ENCODE assay signal across 36 cellular contexts in genomic region chr20:24835195-24835594, GRCh38.
"Had no signal": no experiment of that assay in that cellular context is flagged by ENCODE, and none has a peak within 500 bp of the region (broad histone marks: within the 10 kb centered on the region; RNA-seq: fewer than 3 reads in every experiment).

No MANE protein-coding gene starts in this region.

- ATAC-seq: activated CD8-positive, alpha-beta T cell treated with anti-CD3 and anti-CD28 coated beads for 36 hours; activated naive CD4-positive, alpha-beta T cell treated with anti-CD3 and anti-CD28 coated beads, Interleukin-2, amount 50 U/mL, for 72 hours; activated T-cell treated with anti-CD3 and anti-CD28 coated beads, Interleukin-2, amount 50 U/mL, for 4 hours; activated T-cell treated with anti-CD3 and anti-CD28 coated beads, Interleukin-2, amount 50 U/mL, for 72 hours; activated T-helper 17 cell treated with anti-CD3 and anti-CD28 coated beads, Interleukin-2, amount 50 U/mL, for 72 hours; body of pancreas had no signal

- H3K4me1 Mint-ChIP-seq: activated B cell treated with CpG ODN at 0.5 μM for 24 hours; activated CD4-positive, alpha-beta T cell treated with anti-CD3 and anti-CD28 coated beads, Interleukin-2, amount 10 ng/mL, durations not matched to agents 24 days and 14 days; activated naive CD8-positive, alpha-beta T cell treated with anti-CD3 and anti-CD28 coated beads for 36 hours; central memory CD8-positive, alpha-beta T cell had no signal

- H3K4me1 ChIP-seq: adrenal gland, body of pancreas, breast epithelium had no signal

- H3K27ac Mint-ChIP-seq: activated B cell treated with CpG ODN at 0.5 μM for 24 hours; activated CD4-positive, alpha-beta memory T cell treated with anti-CD3 and anti-CD28 coated beads for 36 hours; activated CD4-positive, alpha-beta T cell treated with anti-CD3 and anti-CD28 coated beads, Interleukin-2, amount 10 ng/mL, durations not matched to agents 24 days and 14 days; activated CD8-positive, alpha-beta T cell treated with anti-CD3 and anti-CD28 coated beads for 36 hours; activated naive CD4-positive, alpha-beta T cell treated with anti-CD3 and anti-CD28 coated beads for 36 hours; activated naive CD4-positive, alpha-beta T cell treated with anti-CD3 and anti-CD28 coated beads, Interleukin-2, amount 50 U/mL, for 72 hours; activated naive CD8-positive, alpha-beta T cell treated with anti-CD3 and anti-CD28 coated beads for 36 hours; activated T-cell treated with anti-CD3 and anti-CD28 coated beads, Interleukin-2, amount 50 U/mL, for 72 hours; activated T-helper 1 cell treated with anti-CD3 and anti-CD28 coated beads, Interleukin-12 subunit alpha, Interleukin-12 subunit beta, Interleukin-2, Interleukin-4 antibody, amounts not matched to agents 30 ng/mL and 10 ng/mL and 1 ng/mL, durations not matched to agents 14 hours and 24 hours and 36 hours; activated T-helper 17 cell treated with anti-CD3 and anti-CD28 coated beads, Interleukin-2, amount 50 U/mL, for 72 hours; T-helper 1 cell treated with Interleukin-12 subunit alpha and Interleukin-12 subunit beta and Interleukin-4 antibody, amounts not matched to agents 30 μg/mL and 1 μg/mL, for 36 hours; T-helper 2 cell treated with Interferon-gamma antibody and Interleukin-4, amounts not matched to agents 5 μg/mL and 100 μg/mL, for 36 hours had no signal

- H3K27ac ChIP-seq: adrenal gland, body of pancreas, brain microvascular endothelial cell, breast epithelium, VCaP had no signal

- H3K27me3 ChIP-seq: adrenal gland, body of pancreas, brain microvascular endothelial cell, breast epithelium had no signal

- H3K36me3 ChIP-seq: adrenal gland, brain microvascular endothelial cell, breast epithelium had no signal

- H3K9me3 Mint-ChIP-seq: activated B cell treated with CpG ODN at 0.5 μM for 24 hours; activated CD4-positive, alpha-beta memory T cell treated with anti-CD3 and anti-CD28 coated beads for 36 hours; activated CD4-positive, alpha-beta T cell treated with anti-CD3 and anti-CD28 coated beads, Interleukin-2, amount 10 ng/mL, durations not matched to agents 24 days and 14 days; activated CD8-positive, alpha-beta T cell treated with anti-CD3 and anti-CD28 coated beads for 36 hours; activated naive CD4-positive, alpha-beta T cell treated with anti-CD3 and anti-CD28 coated beads for 36 hours; activated naive CD4-positive, alpha-beta T cell treated with anti-CD3 and anti-CD28 coated beads, Interleukin-2, amount 50 U/mL, for 72 hours; activated naive CD8-positive, alpha-beta T cell treated with anti-CD3 and anti-CD28 coated beads for 36 hours; activated T-cell treated with anti-CD3 and anti-CD28 coated beads, Interleukin-2, amount 50 U/mL, for 4 hours; activated T-cell treated with anti-CD3 and anti-CD28 coated beads, Interleukin-2, amount 50 U/mL, for 72 hours; activated T-helper 1 cell treated with anti-CD3 and anti-CD28 coated beads, Interleukin-12 subunit alpha, Interleukin-12 subunit beta, Interleukin-2, Interleukin-4 antibody, amounts not matched to agents 30 ng/mL and 10 ng/mL and 1 ng/mL, durations not matched to agents 14 hours and 24 hours and 36 hours; activated T-helper 17 cell treated with anti-CD3 and anti-CD28 coated beads, Interleukin-2, amount 50 U/mL, for 72 hours; central memory CD8-positive, alpha-beta T cell; T-helper 1 cell treated with Interleukin-12 subunit alpha and Interleukin-12 subunit beta and Interleukin-4 antibody, amounts not matched to agents 30 μg/mL and 1 μg/mL, for 36 hours; T-helper 2 cell treated with Interferon-gamma antibody and Interleukin-4, amounts not matched to agents 5 μg/mL and 100 μg/mL, for 36 hours had no signal

- H3K4me3 Mint-ChIP-seq: activated B cell treated with CpG ODN at 0.5 μM for 24 hours; activated CD4-positive, alpha-beta memory T cell treated with anti-CD3 and anti-CD28 coated beads for 36 hours; activated CD4-positive, alpha-beta T cell treated with anti-CD3 and anti-CD28 coated beads, Interleukin-2, amount 10 ng/mL, durations not matched to agents 24 days and 14 days; activated CD8-positive, alpha-beta T cell treated with anti-CD3 and anti-CD28 coated beads for 36 hours; activated naive CD4-positive, alpha-beta T cell treated with anti-CD3 and anti-CD28 coated beads for 36 hours; activated naive CD8-positive, alpha-beta T cell treated with anti-CD3 and anti-CD28 coated beads for 36 hours; activated T-cell treated with anti-CD3 and anti-CD28 coated beads, Interleukin-2, amount 50 U/mL, for 4 hours; activated T-cell treated with anti-CD3 and anti-CD28 coated beads, Interleukin-2, amount 50 U/mL, for 72 hours; activated T-helper 1 cell treated with anti-CD3 and anti-CD28 coated beads, Interleukin-12 subunit alpha, Interleukin-12 subunit beta, Interleukin-2, Interleukin-4 antibody, amounts not matched to agents 30 ng/mL and 10 ng/mL and 1 ng/mL, durations not matched to agents 14 hours and 24 hours and 36 hours; activated T-helper 17 cell treated with anti-CD3 and anti-CD28 coated beads, Interleukin-2, amount 50 U/mL, for 72 hours; central memory CD8-positive, alpha-beta T cell; T-helper 1 cell treated with Interleukin-12 subunit alpha and Interleukin-12 subunit beta and Interleukin-4 antibody, amounts not matched to agents 30 μg/mL and 1 μg/mL, for 36 hours; T-helper 2 cell treated with Interferon-gamma antibody and Interleukin-4, amounts not matched to agents 5 μg/mL and 100 μg/mL, for 36 hours had no signal

- H3K4me3 ChIP-seq: adrenal gland, body of pancreas, breast epithelium had no signal

- H3K27me3 Mint-ChIP-seq: activated CD8-positive, alpha-beta T cell treated with anti-CD3 and anti-CD28 coated beads for 36 hours; activated naive CD8-positive, alpha-beta T cell treated with anti-CD3 and anti-CD28 coated beads for 36 hours; central memory CD8-positive, alpha-beta T cell had no signal

- H3K36me3 Mint-ChIP-seq: activated CD4-positive, alpha-beta memory T cell treated with anti-CD3 and anti-CD28 coated beads for 36 hours; activated naive CD4-positive, alpha-beta T cell treated with anti-CD3 and anti-CD28 coated beads, Interleukin-2, amount 50 U/mL, for 72 hours; activated naive CD8-positive, alpha-beta T cell treated with anti-CD3 and anti-CD28 coated beads for 36 hours had no signal

- H3K9me3 ChIP-seq: adrenal gland, body of pancreas had no signal

- DNase-seq: activated B cell treated with CpG ODN at 0.5 μM for 24 hours; activated CD4-positive, alpha-beta memory T cell treated with anti-CD3 and anti-CD28 coated beads for 36 hours; activated CD4-positive, alpha-beta T cell treated with anti-CD3 and anti-CD28 coated beads for 4 hours; activated CD4-positive, alpha-beta T cell treated with anti-CD3 and anti-CD28 coated beads, Interleukin-2, amount 10 ng/mL, durations not matched to agents 24 days and 14 days; activated CD4-positive, alpha-beta T cell treated with anti-CD3 and anti-CD28 coated beads, Interleukin-2, amount 50 U/mL, for 1 hour; activated CD4-positive, alpha-beta T cell treated with anti-CD3 and anti-CD28 coated beads, Interleukin-2, amount 50 U/mL, for 4 hours; activated CD4-positive, CD25-positive, alpha-beta regulatory T cell treated with anti-CD3 and anti-CD28 coated beads, Interleukin-2, amount 50 U/mL, for 72 hours; activated CD8-positive, alpha-beta memory T cell treated with anti-CD3 and anti-CD28 coated beads, Interleukin-2, amount 50 U/mL, for 4 hours; activated CD8-positive, alpha-beta T cell treated with anti-CD3 and anti-CD28 coated beads for 36 hours; activated effector memory CD4-positive, alpha-beta T cell treated with anti-CD3 and anti-CD28 coated beads, Interleukin-2, amount 50 U/mL, for 16 hours; activated gamma-delta T cell treated with Interleukin-2 at 50 U/mL for 16 hours; activated naive CD4-positive, alpha-beta T cell; activated naive CD4-positive, alpha-beta T cell treated with anti-CD3 and anti-CD28 coated beads for 36 hours; activated naive CD4-positive, alpha-beta T cell treated with anti-CD3 and anti-CD28 coated beads, Interleukin-2, amount 50 U/mL, for 16 hours; activated naive CD8-positive, alpha-beta T cell treated with anti-CD3 and anti-CD28 coated beads for 36 hours; activated T-cell treated with anti-CD3 and anti-CD28 coated beads for 4 hours; activated T-cell treated with anti-CD3 and anti-CD28 coated beads, Interleukin-2, amount 50 U/mL, for 1 hour; activated T-cell treated with anti-CD3 and anti-CD28 coated beads, Interleukin-2, amount 50 U/mL, for 4 hours; activated T-cell treated with anti-CD3 and anti-CD28 coated beads, Interleukin-2, amount 50 U/mL, for 72 hours; adrenal gland; amniotic stem cell; aorta; body of pancreas; brain microvascular endothelial cell; caudate nucleus; cerebellar nuclear complex; T-helper 2 cell; T-helper 9 cell had no signal
